In the genomic region with DNA sequence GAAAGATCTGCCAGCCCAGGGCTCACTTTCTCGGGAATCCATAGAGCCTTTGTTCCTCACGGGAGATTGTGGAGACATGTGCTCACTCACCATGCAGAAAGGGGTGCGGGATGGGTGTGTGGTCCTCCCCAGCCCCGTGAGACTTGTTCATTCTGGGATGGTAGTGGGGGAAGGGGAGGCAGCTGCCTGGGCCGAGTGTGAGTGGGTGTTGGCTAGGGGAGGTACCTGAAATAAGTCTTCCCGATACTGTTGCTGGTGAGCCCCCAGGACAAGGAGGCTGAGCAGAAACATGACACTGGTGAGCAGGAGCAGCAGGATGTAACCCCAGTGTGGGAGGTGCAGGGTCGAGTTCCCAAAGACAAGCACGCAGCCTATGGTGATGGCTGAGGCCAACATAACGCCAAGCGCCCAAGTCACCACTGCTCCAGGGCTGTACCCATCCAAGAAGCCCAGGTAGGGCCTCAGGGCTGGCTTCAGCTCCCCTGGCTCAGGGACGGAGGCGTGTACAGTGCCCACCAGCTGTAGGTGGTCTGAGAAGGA, we compare ENCODE assay signal across 1 cellular context.
A peak's percentile ranks its signal among the peaks of the same experiment; 100 is the strongest.
TF ChIP-seq lines count a peak whose summit lies in the region.

No MANE protein-coding gene starts in this region.

TF ChIP-seq in HEK293, 187 proteins besides CTCF, POLR2A, EP300 and RAD21:
- TF ChIP-seq EGR2 (tag by site-specific recombination; IDR thresholded peaks at IDR 0.05; ENCODE audit: low read depth) (0 out of 2 replicates have a peak, but pooled peaks have one; percentile 34), ZNF311 (tag by site-specific recombination; IDR thresholded peaks at IDR 0.05; ENCODE audit: borderline replicate concordance) (no peak)
TF ChIP-seq in HEK293: peak in this region for 1.
